In genomic region chr14:90522585-90523191, GRCh38 we compare ENCODE assay signal across 10 cellular contexts.
DNase-seq lines count a peak whose midpoint lies in the region; ATAC-seq, FAIRE-seq and TF ChIP-seq lines count a peak whose summit lies in the region.
"Had no signal": no experiment of that assay in that cellular context is flagged by ENCODE, and none has a peak within 500 bp of the region (broad histone marks: within the 10 kb centered on the region; RNA-seq: fewer than 3 reads in every experiment).

No MANE protein-coding gene starts in this region.

- no peak for FAIRE-seq in A549 (lab: Jason Lieb, UNC)
- FAIRE-seq: TTC549 had no signal

- TF ChIP-seq CTCF in A549 (IDR thresholded peaks at IDR 0.05) (no peak), tibial nerve (IDR thresholded peaks at IDR 0.05) (no peak)

- intact Hi-C loops in left colon (cut with DNase I, micrococcal nuclease) = no loop called here

- no peak for TF ChIP-seq POLR2A in A549 (IDR thresholded peaks at IDR 0.05; ENCODE audit: low read length)
- TF ChIP-seq POLR2A in tibial nerve (IDR thresholded peaks at IDR 0.05) = no peak

- peak; percentile 58 to 79; a peak in 4 of 6 replicates for ATAC-seq in A549
- peak; percentile 60 for ATAC-seq in left colon
- no peak for ATAC-seq in GM19452 (IDR thresholded peaks at IDR 0.05; ENCODE audit: unreplicated experiment)
- ATAC-seq in GM21360 (IDR thresholded peaks at IDR 0.05; ENCODE audit: unreplicated experiment) = no peak
- ATAC-seq: stimulated activated naive CD8-positive, alpha-beta T cell treated with anti-CD3 and anti-CD28 coated beads, Interleukin-15, Interleukin-2, amounts not matched to agents 100 U/mL and 50 U/mL, for 24 hours had no signal

- 48% methylated on average over 18 of the region's 21 CpGs for WGBS in A549 (ENCODE audit: missing lambda C conversion rate)
- WGBS in tibial nerve, 2 donors = 45 to 51% methylated on average over 17 to 18 of the region's 21 CpGs

- no peak for TF ChIP-seq EP300 in A549 (IDR thresholded peaks at IDR 0.05)
- TF ChIP-seq EP300 in tibial nerve (IDR thresholded peaks at IDR 0.05) = no peak

- POLR2A ChIA-PET in A549 (lab: Yijun Ruan, JAX) = no interaction called here

- H3K4me3 ChIP-seq in A549 = no peak overlapping the region
- H3K4me3 ChIP-seq in tibial nerve = no peak overlapping the region

- peaks cover 10% of the 10 kb centered on the region; the same call in 1 of the 3 replicates for H3K9me3 ChIP-seq in A549
- H3K9me3 ChIP-seq in tibial nerve = peaks cover 0 to 13% (median 1%) of the 10 kb centered on the region in 4 donors

- H3K36me3 ChIP-seq in tibial nerve = no peaks in the 10 kb centered on the region

- DNase-seq in A549 (ENCODE audit: low read depth in 1 of 2, low spot score in 1 of 2) = no peak
- peak; percentile 34 to 45 for DNase-seq in NCI-H1930 (lab: John Stamatoyannopoulos, UW)
- DNase-seq in left colon = peak; percentile 46 to 77
- no peak for DNase-seq in MV-4-11 (lab: John Stamatoyannopoulos, UW)
- DNase-seq in tibial nerve (ENCODE audit: low spot score in 2 of 2) = no peak
- DNase-seq: stimulated activated naive CD8-positive, alpha-beta T cell treated with anti-CD3 and anti-CD28 coated beads, Interleukin-15, Interleukin-2, amounts not matched to agents 100 U/mL and 50 U/mL, for 24 hours had no signal

- TF ChIP-seq RAD21 in A549 (conservative IDR thresholded peaks at IDR 0.05 in 1 of 2, IDR thresholded peaks at IDR 0.05 in 1 of 2) = no peak

- no peaks in the 10 kb centered on the region for H3K27me3 ChIP-seq in tibial nerve

- peaks cover 24% of the 10 kb centered on the region for H3K4me1 ChIP-seq in A549
- H3K4me1 ChIP-seq in tibial nerve = peaks cover 0 to 49% (median 7%) of the 10 kb centered on the region in 4 donors

- peak overlapping the region; percentile 41; the same call in 2 of the 3 replicates for H3K4me2 ChIP-seq in A549

- CTCF ChIA-PET in A549 (lab: Yijun Ruan, JAX) = interaction anchor here (1.0 to 1.4 kb wide), 3 partner anchors 11 to 92 kb away, joined by 3 to 4 read pairs (median 3); no protein-coding TSS in a partner anchor

- H3K27ac ChIP-seq in A549 (peak overlapping the region in 1 of 2 experiments; percentile 60; a peak in 2 of 6 replicates), angular gyrus (ENCODE audit: low read depth, low read length) (peak overlapping the region; percentile 8), tibial nerve (peak overlapping the region in 2 of 4 donors; percentile 24 to 38)

TF ChIP-seq in A549, 52 proteins besides CTCF, POLR2A, EP300 and RAD21:
- TF ChIP-seq ESRRA (IDR thresholded peaks at IDR 0.05; ENCODE audit: borderline replicate concordance, low read length) = no peak
- no peak for TF ChIP-seq HDAC2 (IDR thresholded peaks at IDR 0.05)
- TF ChIP-seq RNF2 (IDR thresholded peaks at IDR 0.05; ENCODE audit: borderline replicate concordance, low read depth) = no peak
- TF ChIP-seq HOXB5 (CRISPR knock-in tag; IDR thresholded peaks at IDR 0.05) = no peak
- TF ChIP-seq, protein P1, sequence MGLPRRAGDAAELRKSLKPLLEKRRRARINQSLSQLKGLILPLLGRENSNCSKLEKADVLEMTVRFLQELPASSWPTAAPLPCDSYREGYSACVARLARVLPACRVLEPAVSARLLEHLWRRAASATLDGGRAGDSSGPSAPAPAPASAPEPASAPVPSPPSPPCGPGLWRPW (IDR thresholded peaks at IDR 0.05) = no peak
- TF ChIP-seq MAZ (IDR thresholded peaks at IDR 0.05; ENCODE audit: borderline replicate concordance, low read depth, low read length) = no peak
- TF ChIP-seq TFCP2L1 (CRISPR knock-in tag; IDR thresholded peaks at IDR 0.05) = no peak
- no peak for TF ChIP-seq RFX5 (IDR thresholded peaks at IDR 0.05)
- no peak for TF ChIP-seq JUN (IDR thresholded peaks at IDR 0.05)
- TF ChIP-seq RARB (CRISPR knock-in tag; IDR thresholded peaks at IDR 0.05) = no peak
- no peak for TF ChIP-seq NPAS2 (CRISPR knock-in tag; IDR thresholded peaks at IDR 0.05; ENCODE audit: borderline replicate concordance)
- TF ChIP-seq ZC3H11A (IDR thresholded peaks at IDR 0.05) = no peak
- no peak for TF ChIP-seq KDM1A (IDR thresholded peaks at IDR 0.05; ENCODE audit: low read depth)
- TF ChIP-seq ELK1 (IDR thresholded peaks at IDR 0.05; ENCODE audit: low read depth, low read length) = no peak
- TF ChIP-seq NFE2L2 (conservative IDR thresholded peaks at IDR 0.05; ENCODE audit: low read length) = no peak
- TF ChIP-seq JUNB (IDR thresholded peaks at IDR 0.05) = no peak
- no peak for TF ChIP-seq CBX8 (IDR thresholded peaks at IDR 0.05)
- no peak for TF ChIP-seq EHMT2 (IDR thresholded peaks at IDR 0.05; ENCODE audit: low read depth)

Comparison
In these comparisons a context has a peak if more than half of its experiments do, and no peak if none do; other contexts are left out.
1. ATAC-seq: peak in A549 (2 of 2) and left colon (single experiment); none in GM19452 (single experiment) and GM21360 (single experiment).
2. DNase-seq: peak in NCI-H1930 (2 of 2) and left colon (2 of 2); none in A549 (0 of 2), MV-4-11 (single experiment) and tibial nerve (0 of 2).